4 cellular contexts compared by ENCODE assay signal in genomic region chr18:49523580-49524093, GRCh38.
TF ChIP-seq lines count a peak whose summit lies in the region.

No MANE protein-coding gene starts in this region.

TF ChIP-seq in A549, 52 proteins besides CTCF, POLR2A, EP300 and RAD21:
- TF ChIP-seq ZC3H11A (IDR thresholded peaks at IDR 0.05) = peak; percentile 80

TF ChIP-seq in HEK293, 187 proteins besides CTCF, POLR2A, EP300 and RAD21 (continues in another document):
- peak; percentile 30; the same call in 1 of the 2 replicates for TF ChIP-seq ZNF292 (tag by site-specific recombination; IDR thresholded peaks at IDR 0.05; ENCODE audit: borderline replicate concordance, low read depth)
- 0 out of 2 replicates have a peak, but pooled peaks have one; percentile 46 for TF ChIP-seq ZNF138 (tag by site-specific recombination; IDR thresholded peaks at IDR 0.05; ENCODE audit: borderline replicate concordance)
- TF ChIP-seq ZNF404 (tag by site-specific recombination; IDR thresholded peaks at IDR 0.05) = 0 out of 2 replicates have a peak, but pooled peaks have one; percentile 36
- TF ChIP-seq ZNF266 (tag by site-specific recombination; IDR thresholded peaks at IDR 0.05; ENCODE audit: low read depth) = peak; percentile 84
- TF ChIP-seq ZBTB8A (tag by site-specific recombination; IDR thresholded peaks at IDR 0.05) = peak; percentile 60
- peak; percentile 94 for TF ChIP-seq ZNF140 (tag by site-specific recombination; IDR thresholded peaks at IDR 0.05)
- TF ChIP-seq ZFP3 (tag by site-specific recombination; IDR thresholded peaks at IDR 0.05; ENCODE audit: low read depth) = peak; percentile 41; the same call in 1 of the 2 replicates
- peak; percentile 80 for TF ChIP-seq ZNF426 (tag by site-specific recombination; IDR thresholded peaks at IDR 0.05)
- TF ChIP-seq ZNF121 (tag by site-specific recombination; IDR thresholded peaks at IDR 0.05) = peak; percentile 67; the same call in 1 of the 2 replicates
- TF ChIP-seq ZNF560 (tag by site-specific recombination; IDR thresholded peaks at IDR 0.05; ENCODE audit: borderline replicate concordance) = peak; percentile 90; the same call in 1 of the 2 replicates
- TF ChIP-seq ZNF223 (tag by site-specific recombination; IDR thresholded peaks at IDR 0.05) = peak; percentile 71; the same call in 1 of the 2 replicates
- TF ChIP-seq, protein P1, sequence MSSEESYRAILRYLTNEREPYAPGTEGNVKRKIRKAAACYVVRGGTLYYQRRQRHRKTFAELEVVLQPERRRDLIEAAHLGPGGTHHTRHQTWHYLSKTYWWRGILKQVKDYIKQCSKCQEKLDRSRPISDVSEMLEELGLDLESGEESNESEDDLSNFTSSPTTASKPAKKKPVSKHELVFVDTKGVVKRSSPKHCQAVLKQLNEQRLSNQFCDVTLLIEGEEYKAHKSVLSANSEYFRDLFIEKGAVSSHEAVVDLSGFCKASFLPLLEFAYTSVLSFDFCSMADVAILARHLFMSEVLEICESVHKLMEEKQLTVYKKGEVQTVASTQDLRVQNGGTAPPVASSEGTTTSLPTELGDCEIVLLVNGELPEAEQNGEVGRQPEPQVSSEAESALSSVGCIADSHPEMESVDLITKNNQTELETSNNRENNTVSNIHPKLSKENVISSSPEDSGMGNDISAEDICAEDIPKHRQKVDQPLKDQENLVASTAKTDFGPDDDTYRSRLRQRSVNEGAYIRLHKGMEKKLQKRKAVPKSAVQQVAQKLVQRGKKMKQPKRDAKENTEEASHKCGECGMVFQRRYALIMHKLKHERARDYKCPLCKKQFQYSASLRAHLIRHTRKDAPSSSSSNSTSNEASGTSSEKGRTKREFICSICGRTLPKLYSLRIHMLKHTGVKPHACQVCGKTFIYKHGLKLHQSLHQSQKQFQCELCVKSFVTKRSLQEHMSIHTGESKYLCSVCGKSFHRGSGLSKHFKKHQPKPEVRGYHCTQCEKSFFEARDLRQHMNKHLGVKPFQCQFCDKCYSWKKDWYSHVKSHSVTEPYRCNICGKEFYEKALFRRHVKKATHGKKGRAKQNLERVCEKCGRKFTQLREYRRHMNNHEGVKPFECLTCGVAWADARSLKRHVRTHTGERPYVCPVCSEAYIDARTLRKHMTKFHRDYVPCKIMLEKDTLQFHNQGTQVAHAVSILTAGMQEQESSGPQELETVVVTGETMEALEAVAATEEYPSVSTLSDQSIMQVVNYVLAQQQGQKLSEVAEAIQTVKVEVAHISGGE (tag by site-specific recombination; conservative IDR thresholded peaks at IDR 0.05; ENCODE audit: low read depth) = peak; percentile 75
- TF ChIP-seq ZNF510 (tag by site-specific recombination; IDR thresholded peaks at IDR 0.05; ENCODE audit: insufficient replicate concordance) = peak; percentile 27
- TF ChIP-seq ZNF664 (tag by site-specific recombination; IDR thresholded peaks at IDR 0.05) = peak; percentile 67

TF ChIP-seq in WTC11, 78 proteins besides CTCF, POLR2A, EP300 and RAD21:
- TF ChIP-seq ZNF121 (CRISPR knock-in tag; IDR thresholded peaks at IDR 0.05) = 0 out of 2 replicates have a peak, but pooled peaks have one; percentile 33

TF ChIP-seq in K562, 482 proteins besides CTCF, POLR2A, EP300 and RAD21:
- peak; percentile 73 for TF ChIP-seq ZNF121 (CRISPR knock-in tag; conservative IDR thresholded peaks at IDR 0.05)
